Comparison of ENCODE assay signal across 2 cellular contexts in genomic region chr10:112973805-112974204, GRCh38.
TF ChIP-seq lines count a peak whose summit lies in the region.

No MANE protein-coding gene starts in this region.

TF ChIP-seq in A549, 52 proteins besides CTCF, POLR2A, EP300 and RAD21 (continued from another document):
- TF ChIP-seq HMGXB4 (CRISPR knock-in tag; IDR thresholded peaks at IDR 0.05; ENCODE audit: borderline replicate concordance) (no peak), SREBF2 (IDR thresholded peaks at IDR 0.05) (no peak), ZSCAN20 (CRISPR knock-in tag; IDR thresholded peaks at IDR 0.05) (no peak), ATOH8 (CRISPR knock-in tag; IDR thresholded peaks at IDR 0.05; ENCODE audit: low read depth) (no peak), E2F6 (IDR thresholded peaks at IDR 0.05; ENCODE audit: borderline replicate concordance, low read depth) (no peak), JUN (IDR thresholded peaks at IDR 0.05) (no peak), CHD4 (IDR thresholded peaks at IDR 0.05; ENCODE audit: borderline replicate concordance) (no peak), PBX3 (IDR thresholded peaks at IDR 0.05) (no peak), NFE2L2 (conservative IDR thresholded peaks at IDR 0.05; ENCODE audit: low read length) (no peak), MAX (IDR thresholded peaks at IDR 0.05) (no peak), NR3C1 (IDR thresholded peaks at IDR 0.05) (no peak), REST (IDR thresholded peaks at IDR 0.05) (no peak), CHD2 (IDR thresholded peaks at IDR 0.05; ENCODE audit: low read length, partially characterized antibody) (no peak), RARB (CRISPR knock-in tag; IDR thresholded peaks at IDR 0.05) (no peak), TP53 (CRISPR knock-in tag; IDR thresholded peaks at IDR 0.05) (no peak), HOXA7 (CRISPR knock-in tag; IDR thresholded peaks at IDR 0.05) (no peak)

TF ChIP-seq in GM23338, 12 proteins besides CTCF, POLR2A, EP300 and RAD21 (continued from another document):
- TF ChIP-seq ZNF462 (CRISPR knock-in tag; IDR thresholded peaks at IDR 0.05) (no peak), NANOG (IDR thresholded peaks at IDR 0.05; ENCODE audit: borderline replicate concordance) (no peak), REST (IDR thresholded peaks at IDR 0.05; ENCODE audit: unreplicated experiment) (no peak), CREB1 (CRISPR knock-in tag; IDR thresholded peaks at IDR 0.05; ENCODE audit: low read depth) (no peak)
